ENCODE assay signal across 29 cellular contexts in genomic region chr10:87544750-87545149, GRCh38. TPM values are rescaled to one million over a fixed set of nuclear protein-coding genes. Genes with fewer than 3 reads are reported as not detected.
DNase-seq lines count a peak whose midpoint lies in the region; ATAC-seq, FAIRE-seq and TF ChIP-seq lines count a peak whose summit lies in the region.
"Had no signal": no experiment of that assay in that cellular context is flagged by ENCODE, and none has a peak within 500 bp of the region (broad histone marks: within the 10 kb centered on the region; RNA-seq: fewer than 3 reads in every experiment).

No MANE protein-coding gene starts in this region.

- H3K4me3 ChIP-seq in cardiac fibroblast (replicated peaks in 1 of 2; ENCODE audit: low read depth in 2 of 2, low read length in 2 of 2) (no peak overlapping the region), subcutaneous abdominal adipose tissue (ENCODE audit: low read depth in 1 of 5, low read length in 5 of 5) (no peak overlapping the region), HAP-1 (no peak overlapping the region)
- H3K4me3 ChIP-seq: MG63, SJCRH30, spleen, thoracic aorta had no signal

- no peak for ATAC-seq in HG02884 (IDR thresholded peaks at IDR 0.05; ENCODE audit: unreplicated experiment)
- ATAC-seq: activated T-cell treated with anti-CD3 and anti-CD28 coated beads, Interleukin-2, amount 50 U/mL, for 4 hours; left cardiac atrium; natural killer cell; Panc1; stimulated activated effector memory CD8-positive, alpha-beta T cell treated with anti-CD3 and anti-CD28 coated beads, Interleukin-12 subunit alpha, Interleukin-12 subunit beta, amount 100 ng/mL, for 72 hours had no signal

- peaks cover 15% of the 10 kb centered on the region for H3K9me3 Mint-ChIP-seq in HFFc6

- H3K4me1 Mint-ChIP-seq in HFFc6 (ENCODE audit: low read depth): peaks cover 94% of the 10 kb centered on the region

- DNase-seq in HFFc6 (no peak), cardiac fibroblast (ENCODE audit: low read depth in 2 of 2) (peak; percentile 46 to 57), substantia nigra (lab: John Stamatoyannopoulos, UW) (no peak), HAP-1 (ENCODE audit: low spot score in 2 of 2) (no peak), NCI-H526 treated with DMSO at 0.1 percent for 48 hours (lab: John Stamatoyannopoulos, UW) (no peak)
- DNase-seq: activated CD4-positive, alpha-beta T cell treated with anti-CD3 and anti-CD28 coated beads for 4 hours; activated T-cell treated with anti-CD3 and anti-CD28 coated beads, Interleukin-2, amount 50 U/mL, for 4 hours; amygdala; CD4-positive, alpha-beta T cell; dermis blood vessel endothelial cell; KBM-7; left cardiac atrium; MG63; natural killer cell; NCI-H1417 treated with DMSO at 0.1 percent for 48 hours; NCI-H2107; NCI-H524; SJCRH30; spleen; stimulated activated CD4-positive, alpha-beta T cell treated with anti-CD3 and anti-CD28 coated beads, Interleukin-2, amount 100 ng/mL, for 48 hours had no signal

- no peak overlapping the region for H3K4me3 Mint-ChIP-seq in HFFc6
- H3K4me3 Mint-ChIP-seq: activated T-cell treated with anti-CD3 and anti-CD28 coated beads, Interleukin-2, amount 50 U/mL, for 4 hours; CD4-positive, alpha-beta T cell; natural killer cell; stimulated activated effector memory CD8-positive, alpha-beta T cell treated with anti-CD3 and anti-CD28 coated beads, Interleukin-12 subunit alpha, Interleukin-12 subunit beta, amount 100 ng/mL, for 72 hours; T-helper 1 cell treated with Interleukin-12 subunit alpha and Interleukin-12 subunit beta and Interleukin-4 antibody, amounts not matched to agents 30 μg/mL and 1 μg/mL, for 36 hours had no signal

- TF ChIP-seq CTCF in HFFc6 (IDR thresholded peaks at IDR 0.05): no peak
- TF ChIP-seq CTCF in cardiac fibroblast (IDR thresholded peaks at IDR 0.05; ENCODE audit: low read depth, low read length): no peak

- H3K27ac ChIP-seq in subcutaneous abdominal adipose tissue (ENCODE audit: low read depth, low read length) (peak overlapping the region; percentile 65), substantia nigra (ENCODE audit: low read depth, low read length, poor library complexity, severe bottlenecking) (no peak overlapping the region)
- H3K27ac ChIP-seq: SJCRH30 had no signal

- H3K36me3 ChIP-seq in subcutaneous abdominal adipose tissue (ENCODE audit: control insufficient read depth in 5 of 5, insufficient read depth in 5 of 5, low read length in 5 of 5): peaks cover 3 to 11% (median 8%) of the 10 kb centered on the region in 5 donors
- H3K36me3 ChIP-seq in HAP-1 (replicated peaks): peaks cover 4% of the 10 kb centered on the region; the same call in 1 of the 2 replicates
- H3K36me3 ChIP-seq: SJCRH30, thoracic aorta had no signal

- peak; percentile 83 for FAIRE-seq in islet of Langerhans (lab: Jason Lieb, UNC)
- FAIRE-seq: GM19239, HTR-8/SVneo had no signal

- no peak overlapping the region for H3K9ac ChIP-seq in subcutaneous abdominal adipose tissue (ENCODE audit: low read length in 5 of 5)

- H3K36me3 Mint-ChIP-seq in HFFc6 (ENCODE audit: low read depth): peaks cover 42% of the 10 kb centered on the region

- H3K9me3 ChIP-seq in subcutaneous abdominal adipose tissue (ENCODE audit: control insufficient read depth in 5 of 5, low read length in 5 of 5) (peaks cover 0 to 9% (median 0%) of the 10 kb centered on the region in 5 donors), HAP-1 (no peaks in the 10 kb centered on the region)
- H3K9me3 ChIP-seq: MG63, SJCRH30 had no signal

- peaks cover 0 to 37% (median 21%) of the 10 kb centered on the region in 5 donors for H3K4me1 ChIP-seq in subcutaneous abdominal adipose tissue (ENCODE audit: control insufficient read depth in 5 of 5, insufficient read depth in 5 of 5, low read length in 5 of 5)
- H3K4me1 ChIP-seq in HAP-1: peaks cover 8% of the 10 kb centered on the region
- H3K4me1 ChIP-seq: SJCRH30 had no signal

- peak overlapping the region; percentile 18; the same call in 1 of the 2 replicates for H3K27ac Mint-ChIP-seq in HFFc6
- H3K27ac Mint-ChIP-seq: CD4-positive, alpha-beta T cell; stimulated activated effector memory CD8-positive, alpha-beta T cell treated with anti-CD3 and anti-CD28 coated beads, Interleukin-12 subunit alpha, Interleukin-12 subunit beta, amount 100 ng/mL, for 72 hours; T-helper 1 cell treated with Interleukin-12 subunit alpha and Interleukin-12 subunit beta and Interleukin-4 antibody, amounts not matched to agents 30 μg/mL and 1 μg/mL, for 36 hours had no signal

- no peaks in the 10 kb centered on the region for H3K27me3 ChIP-seq in subcutaneous abdominal adipose tissue (ENCODE audit: control insufficient read depth in 5 of 5, insufficient read depth in 4 of 5, low read length in 5 of 5)
- H3K27me3 ChIP-seq in HAP-1 (ENCODE audit: low read depth): no peaks in the 10 kb centered on the region
- H3K27me3 ChIP-seq: MG63, SJCRH30, spleen had no signal

- in situ Hi-C loops in HAP-1 (cut with MboI; ENCODE audit: low sequenced_read_pairs): loop anchor here (25.0 kb wide), 1 partner anchor 193 kb away; no protein-coding TSS in a partner anchor

- H3K27me3 Mint-ChIP-seq in HFFc6 (ENCODE audit: insufficient read depth): peaks cover 1% of the 10 kb centered on the region; the same call in 1 of the 2 replicates
- H3K27me3 Mint-ChIP-seq: CD4-positive, alpha-beta T cell had no signal

RNA-seq across cellular contexts. Expression of gene MINPP1, which starts 40.1 kb away (rescaled TPM):
- 10 to 100 TPM; 32.5 to 41.4 (median 37.0) TPM for total RNA-seq in HFFc6 (2021; fragmentation: NEBNext Ultra II Directional; extraction: Animal tissue kit (Norgen Biotek cat#: 25700))

Comparison
In these comparisons a context has a peak if more than half of its experiments do, and no peak if none do; other contexts are left out.
1. DNase-seq: peak in cardiac fibroblast (2 of 2); none in HFFc6 (single experiment), substantia nigra (0 of 49), HAP-1 (0 of 2) and NCI-H526 treated with DMSO at 0.1 percent for 48 hours (single experiment).